ENCODE assay signal across 31 cellular contexts in the genomic region with DNA sequence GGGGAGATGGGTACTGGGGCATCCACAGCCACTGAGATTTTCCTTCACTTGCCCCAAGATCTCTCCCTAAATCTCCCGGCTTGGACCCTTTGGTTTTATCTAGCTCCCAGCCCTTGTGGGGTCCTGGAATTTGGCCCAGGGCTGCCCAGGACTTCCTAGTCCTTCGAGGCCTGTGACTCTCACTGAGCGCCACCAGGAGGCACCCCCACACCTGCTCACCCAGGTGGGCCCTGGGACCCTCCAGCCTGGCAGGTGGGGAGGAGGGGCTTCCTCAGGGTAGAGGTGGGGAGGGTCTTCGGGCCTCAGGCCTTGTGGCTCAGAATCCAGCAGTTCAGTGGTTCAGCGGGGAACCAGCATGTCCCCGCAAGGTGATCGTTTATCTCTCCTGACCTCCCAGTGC. TPM values are rescaled to one million over a fixed set of nuclear protein-coding genes. Genes with fewer than 3 reads are reported as not detected.
"Had no signal": no experiment of that assay in that cellular context is flagged by ENCODE, and none has a peak within 500 bp of the region (broad histone marks: within the 10 kb centered on the region; RNA-seq: fewer than 3 reads in every experiment).

No MANE protein-coding gene starts in this region.

- H3K36me3 Mint-ChIP-seq: activated CD4-positive, alpha-beta memory T cell treated with anti-CD3 and anti-CD28 coated beads for 36 hours; activated naive CD4-positive, alpha-beta T cell treated with anti-CD3 and anti-CD28 coated beads, Interleukin-2, amount 10 ng/mL, durations not matched to agents 7 days and 5 days; activated naive CD8-positive, alpha-beta T cell treated with anti-CD3 and anti-CD28 coated beads for 36 hours had no signal

- DNase-seq: activated B cell treated with CpG ODN at 0.5 μM for 24 hours; activated CD4-positive, alpha-beta memory T cell treated with anti-CD3 and anti-CD28 coated beads for 36 hours; activated CD4-positive, alpha-beta T cell treated with anti-CD3 and anti-CD28 coated beads for 1 hour; activated CD4-positive, alpha-beta T cell treated with anti-CD3 and anti-CD28 coated beads, Interleukin-2, amount 10 ng/mL, durations not matched to agents 7 days and 5 days; activated CD8-positive, alpha-beta memory T cell treated with anti-CD3 and anti-CD28 coated beads for 24 hours; activated gamma-delta T cell; activated naive CD4-positive, alpha-beta T cell treated with anti-CD3 and anti-CD28 coated beads, Interleukin-2, amount 10 ng/mL, durations not matched to agents 7 days and 5 days; activated naive CD8-positive, alpha-beta T cell treated with anti-CD3 and anti-CD28 coated beads for 36 hours; activated T-cell treated with anti-CD3 and anti-CD28 coated beads, Interleukin-2, amount 50 U/mL, for 4 hours; adrenal gland; anterior cingulate cortex; caudate nucleus; MG63; MV-4-11; NCI-H1092 treated with DMSO at 0.1 percent for 48 hours; NCI-H1417 treated with DMSO at 0.1 percent for 48 hours; NCI-H1694 treated with DMSO at 0.1 percent for 48 hours; NCI-H2029 treated with DMSO at 0.1 percent for 48 hours; NCI-H345; NCI-H510A; NCI-H69; PC-3; SHP77; SW 1271 had no signal

- H3K4me3 Mint-ChIP-seq: activated B cell treated with CpG ODN at 0.5 μM for 24 hours; activated CD4-positive, alpha-beta memory T cell treated with anti-CD3 and anti-CD28 coated beads for 36 hours; activated CD4-positive, alpha-beta T cell treated with anti-CD3 and anti-CD28 coated beads, Interleukin-2, amount 10 ng/mL, durations not matched to agents 7 days and 5 days; activated naive CD4-positive, alpha-beta T cell treated with anti-CD3 and anti-CD28 coated beads, Interleukin-2, amount 10 ng/mL, durations not matched to agents 7 days and 5 days; activated naive CD8-positive, alpha-beta T cell treated with anti-CD3 and anti-CD28 coated beads for 36 hours; activated T-cell treated with anti-CD3 and anti-CD28 coated beads, Interleukin-2, amount 50 U/mL, for 4 hours; T-helper 2 cell treated with Interferon-gamma antibody and Interleukin-4, amounts not matched to agents 5 μg/mL and 100 μg/mL, for 36 hours had no signal

- H3K4me1 Mint-ChIP-seq: activated CD4-positive, alpha-beta T cell treated with anti-CD3 and anti-CD28 coated beads, Interleukin-2, amount 10 ng/mL, durations not matched to agents 7 days and 5 days had no signal

- H3K4me1 ChIP-seq: SJSA1 had no signal

- H3K27ac ChIP-seq: adrenal gland, breast epithelium, SJSA1 had no signal

- H3K36me3 ChIP-seq: adrenal gland, breast epithelium, MG63, SJSA1 had no signal

- H3K9me3 ChIP-seq: adrenal gland, breast epithelium, MG63, SJSA1 had no signal

- H3K4me3 ChIP-seq: adrenal gland, breast epithelium, MG63, SJSA1 had no signal

- ATAC-seq: activated T-cell treated with anti-CD3 and anti-CD28 coated beads, Interleukin-2, amount 50 U/mL, for 4 hours; PC-3; SK-N-SH treated with all-trans-retinoic acid at 6 μM for 48 hours had no signal

- H3K9me3 Mint-ChIP-seq: activated B cell treated with CpG ODN at 0.5 μM for 24 hours; activated CD4-positive, alpha-beta memory T cell treated with anti-CD3 and anti-CD28 coated beads for 36 hours; activated CD4-positive, alpha-beta T cell treated with anti-CD3 and anti-CD28 coated beads, Interleukin-2, amount 10 ng/mL, durations not matched to agents 7 days and 5 days; activated naive CD4-positive, alpha-beta T cell treated with anti-CD3 and anti-CD28 coated beads, Interleukin-2, amount 10 ng/mL, durations not matched to agents 7 days and 5 days; activated naive CD8-positive, alpha-beta T cell treated with anti-CD3 and anti-CD28 coated beads for 36 hours; activated T-cell treated with anti-CD3 and anti-CD28 coated beads, Interleukin-2, amount 50 U/mL, for 4 hours; T-helper 2 cell treated with Interferon-gamma antibody and Interleukin-4, amounts not matched to agents 5 μg/mL and 100 μg/mL, for 36 hours had no signal

- H3K27ac Mint-ChIP-seq: activated B cell treated with CpG ODN at 0.5 μM for 24 hours; activated CD4-positive, alpha-beta memory T cell treated with anti-CD3 and anti-CD28 coated beads for 36 hours; activated CD4-positive, alpha-beta T cell treated with anti-CD3 and anti-CD28 coated beads, Interleukin-2, amount 10 ng/mL, durations not matched to agents 7 days and 5 days; activated naive CD4-positive, alpha-beta T cell treated with anti-CD3 and anti-CD28 coated beads, Interleukin-2, amount 10 ng/mL, durations not matched to agents 7 days and 5 days; activated naive CD8-positive, alpha-beta T cell treated with anti-CD3 and anti-CD28 coated beads for 36 hours; T-helper 2 cell treated with Interferon-gamma antibody and Interleukin-4, amounts not matched to agents 5 μg/mL and 100 μg/mL, for 36 hours had no signal

- H3K27me3 ChIP-seq: adrenal gland had no signal

- FAIRE-seq: RCC 7860 had no signal

RNA-seq across cellular contexts. Expression of gene PRSS56, which starts 11.9 kb away (rescaled TPM):
- total RNA-seq: activated B cell treated with CpG ODN at 0.5 μM for 24 hours; activated CD4-positive, alpha-beta memory T cell treated with anti-CD3 and anti-CD28 coated beads for 36 hours; activated CD4-positive, alpha-beta T cell treated with anti-CD3 and anti-CD28 coated beads, Interleukin-2, amount 10 ng/mL, durations not matched to agents 7 days and 5 days; activated naive CD8-positive, alpha-beta T cell treated with anti-CD3 and anti-CD28 coated beads for 36 hours; activated T-cell treated with anti-CD3 and anti-CD28 coated beads, Interleukin-2, amount 50 U/mL, for 4 hours; breast epithelium; PC-3; SJSA1; T-helper 1 cell treated with Interleukin-12 subunit alpha and Interleukin-12 subunit beta and Interleukin-4 antibody, amounts not matched to agents 30 ng/mL and 1 ng/mL, for 36 hours had no signal

RNA-seq across cellular contexts. Expression of gene CHRND, which starts 17.7 kb away (rescaled TPM):
- total RNA-seq: activated B cell treated with CpG ODN at 0.5 μM for 24 hours; activated CD4-positive, alpha-beta memory T cell treated with anti-CD3 and anti-CD28 coated beads for 36 hours; activated CD4-positive, alpha-beta T cell treated with anti-CD3 and anti-CD28 coated beads, Interleukin-2, amount 10 ng/mL, durations not matched to agents 7 days and 5 days; activated naive CD8-positive, alpha-beta T cell treated with anti-CD3 and anti-CD28 coated beads for 36 hours; activated T-cell treated with anti-CD3 and anti-CD28 coated beads, Interleukin-2, amount 50 U/mL, for 4 hours; breast epithelium; PC-3; SJSA1; T-helper 1 cell treated with Interleukin-12 subunit alpha and Interleukin-12 subunit beta and Interleukin-4 antibody, amounts not matched to agents 30 ng/mL and 1 ng/mL, for 36 hours had no signal

RNA-seq across cellular contexts. Expression of gene ECEL1, which starts 20.6 kb away (rescaled TPM):
- total RNA-seq: activated B cell treated with CpG ODN at 0.5 μM for 24 hours; activated CD4-positive, alpha-beta T cell treated with anti-CD3 and anti-CD28 coated beads, Interleukin-2, amount 10 ng/mL, durations not matched to agents 7 days and 5 days; PC-3; SJSA1; T-helper 1 cell treated with Interleukin-12 subunit alpha and Interleukin-12 subunit beta and Interleukin-4 antibody, amounts not matched to agents 30 ng/mL and 1 ng/mL, for 36 hours had no signal

RNA-seq across cellular contexts. Expression of gene CHRNG, which starts 31.2 kb away (rescaled TPM):
- total RNA-seq: activated B cell treated with CpG ODN at 0.5 μM for 24 hours; activated CD4-positive, alpha-beta memory T cell treated with anti-CD3 and anti-CD28 coated beads for 36 hours; activated CD4-positive, alpha-beta T cell treated with anti-CD3 and anti-CD28 coated beads, Interleukin-2, amount 10 ng/mL, durations not matched to agents 7 days and 5 days; activated naive CD8-positive, alpha-beta T cell treated with anti-CD3 and anti-CD28 coated beads for 36 hours; activated T-cell treated with anti-CD3 and anti-CD28 coated beads, Interleukin-2, amount 50 U/mL, for 4 hours; adrenal gland; breast epithelium; cerebellum; PC-3; SJSA1; T-helper 1 cell treated with Interleukin-12 subunit alpha and Interleukin-12 subunit beta and Interleukin-4 antibody, amounts not matched to agents 30 ng/mL and 1 ng/mL, for 36 hours had no signal
